9 cellular contexts compared by ENCODE assay signal in genomic region chr11:69044111-69045013, GRCh38. TPM values are rescaled to one million over a fixed set of nuclear protein-coding genes. Genes with fewer than 3 reads are reported as not detected.
DNase-seq lines count a peak whose midpoint lies in the region; ATAC-seq and TF ChIP-seq lines count a peak whose summit lies in the region.
"Had no signal": no experiment of that assay in that cellular context is flagged by ENCODE, and none has a peak within 500 bp of the region (broad histone marks: within the 10 kb centered on the region; RNA-seq: fewer than 3 reads in every experiment).

No MANE protein-coding gene starts in this region.

- POLR2A ChIA-PET in activated CD4-positive, alpha-beta T cell treated with anti-CD3 and anti-CD28 coated beads for 36 hours (lab: Charles Lee): no interaction called here

- H3K4me3 ChIP-seq in NB4 (ENCODE audit: low read depth, low read length): no peak overlapping the region
- no peak overlapping the region for H3K4me3 ChIP-seq in retinal pigment epithelial cell (ENCODE audit: low read length)

- no peak overlapping the region for H3K4me3 Mint-ChIP-seq in activated CD4-positive, alpha-beta T cell treated with anti-CD3 and anti-CD28 coated beads for 36 hours
- H3K4me3 Mint-ChIP-seq in glutamatergic neuron (ENCODE audit: unreplicated experiment): no peak overlapping the region
- H3K4me3 Mint-ChIP-seq: central memory CD8-positive, alpha-beta T cell had no signal

- H3K9me3 Mint-ChIP-seq in activated CD4-positive, alpha-beta T cell treated with anti-CD3 and anti-CD28 coated beads for 36 hours (ENCODE audit: low read depth): no peaks in the 10 kb centered on the region
- peaks cover 5% of the 10 kb centered on the region for H3K9me3 Mint-ChIP-seq in glutamatergic neuron (ENCODE audit: unreplicated experiment)
- H3K9me3 Mint-ChIP-seq: central memory CD8-positive, alpha-beta T cell had no signal

- peaks cover 24% of the 10 kb centered on the region for H3K4me1 Mint-ChIP-seq in activated CD4-positive, alpha-beta T cell treated with anti-CD3 and anti-CD28 coated beads for 36 hours
- peaks cover 12% of the 10 kb centered on the region for H3K4me1 Mint-ChIP-seq in glutamatergic neuron (ENCODE audit: low read depth, unreplicated experiment)

- no peak overlapping the region for H3K27ac Mint-ChIP-seq in activated CD4-positive, alpha-beta T cell treated with anti-CD3 and anti-CD28 coated beads for 36 hours
- no peak overlapping the region for H3K27ac Mint-ChIP-seq in glutamatergic neuron (ENCODE audit: unreplicated experiment)

- intact Hi-C loops in activated CD4-positive, alpha-beta T cell treated with anti-CD3 and anti-CD28 coated beads for 36 hours (cut with DNase I, micrococcal nuclease): loop anchor here in 1 of 2 experiments (5.0 kb wide), 1 partner anchor 772 kb away; the partner anchor contains the start of gene C11orf24
- intact Hi-C loops in left ventricle myocardium superior (cut with micrococcal nuclease): no loop called here

- TF ChIP-seq POLR2A in NB4 (IDR thresholded peaks at IDR 0.05; ENCODE audit: extremely low read depth, insufficient read length): no peak

- TF ChIP-seq CTCF in NB4 (IDR thresholded peaks at IDR 0.05; ENCODE audit: low read depth, low read length) (peak; percentile 9), retinal pigment epithelial cell (conservative IDR thresholded peaks at IDR 0.05; ENCODE audit: low read depth, low read length) (peak; percentile 86), glutamatergic neuron (IDR thresholded peaks at IDR 0.05; ENCODE audit: partially characterized antibody, unreplicated experiment) (no peak)

- ATAC-seq in activated CD4-positive, alpha-beta T cell treated with anti-CD3 and anti-CD28 coated beads for 36 hours: no peak
- ATAC-seq in left ventricle myocardium superior: peak; percentile 79

- no peaks in the 10 kb centered on the region for H3K36me3 Mint-ChIP-seq in activated CD4-positive, alpha-beta T cell treated with anti-CD3 and anti-CD28 coated beads for 36 hours (ENCODE audit: low read depth)
- peaks cover 4% of the 10 kb centered on the region for H3K36me3 Mint-ChIP-seq in glutamatergic neuron (ENCODE audit: unreplicated experiment)

- peaks cover 2% of the 10 kb centered on the region for H3K27me3 Mint-ChIP-seq in activated CD4-positive, alpha-beta T cell treated with anti-CD3 and anti-CD28 coated beads for 36 hours
- H3K27me3 Mint-ChIP-seq in glutamatergic neuron (ENCODE audit: unreplicated experiment): peaks cover 4% of the 10 kb centered on the region
- H3K27me3 Mint-ChIP-seq: central memory CD8-positive, alpha-beta T cell had no signal

- peak; percentile 57 for DNase-seq in activated CD4-positive, alpha-beta T cell treated with anti-CD3 and anti-CD28 coated beads for 36 hours
- no peak for DNase-seq in activated CD4-positive, alpha-beta T cell treated with anti-CD3 and anti-CD28 coated beads, Interleukin-2, amount 50 U/mL, for 4 hours
- DNase-seq in NB4 (ENCODE audit: low read depth): no peak
- peak; percentile 6 for DNase-seq in amniotic stem cell (lab: John Stamatoyannopoulos, UW)
- peak; percentile 87 for DNase-seq in left ventricle myocardium superior
- DNase-seq in retinal pigment epithelial cell (ENCODE audit: low read depth): peak; percentile 60
- no peak for DNase-seq in GDM1 (lab: John Stamatoyannopoulos, UW)
- DNase-seq in glutamatergic neuron: no peak

- CTCF ChIA-PET in activated CD4-positive, alpha-beta T cell treated with anti-CD3 and anti-CD28 coated beads for 36 hours (lab: Charles Lee): interaction anchor here (0.7 kb wide), 1 partner anchor 60 kb away, joined by 3 read pairs; no protein-coding TSS in a partner anchor

RNA-seq across cellular contexts. Expression of gene TPCN2, which starts 4.4 kb away (rescaled TPM):
- total RNA-seq in activated CD4-positive, alpha-beta T cell treated with anti-CD3 and anti-CD28 coated beads for 36 hours: 10 to 100 TPM in 1 of 2 experiments, 1 to 10 TPM in 1; 7.4 to 10.4 TPM
- total RNA-seq in left ventricle myocardium superior (7.9 TPM), glutamatergic neuron (ENCODE audit: unreplicated experiment) (17.2 TPM)

RNA-seq across cellular contexts. Expression of gene MRGPRF, which starts 31.3 kb away (rescaled TPM):
- not detected for total RNA-seq in activated CD4-positive, alpha-beta T cell treated with anti-CD3 and anti-CD28 coated beads for 36 hours
- total RNA-seq in left ventricle myocardium superior (5.5 TPM), glutamatergic neuron (ENCODE audit: unreplicated experiment) (1.0 TPM)

Comparison
In these comparisons a context has a peak if more than half of its experiments do, and no peak if none do; other contexts are left out.
1. DNase-seq: peak in activated CD4-positive, alpha-beta T cell treated with anti-CD3 and anti-CD28 coated beads for 36 hours (single experiment), amniotic stem cell (single experiment), left ventricle myocardium superior (single experiment) and retinal pigment epithelial cell (single experiment); none in activated CD4-positive, alpha-beta T cell treated with anti-CD3 and anti-CD28 coated beads, Interleukin-2, amount 50 U/mL, for 4 hours (0 of 2), NB4 (single experiment), GDM1 (single experiment) and glutamatergic neuron (single experiment).